10 cellular contexts compared by ENCODE assay signal in genomic region chr4:110108470-110108869, GRCh38.
DNase-seq lines count a peak whose midpoint lies in the region; ATAC-seq and TF ChIP-seq lines count a peak whose summit lies in the region.
"Had no signal": no experiment of that assay in that cellular context is flagged by ENCODE, and none has a peak within 500 bp of the region (broad histone marks: within the 10 kb centered on the region; RNA-seq: fewer than 3 reads in every experiment).

No MANE protein-coding gene starts in this region.

- DNase-seq in NOMO-1 treated with DMSO at 0.1 percent for 48 hours (lab: John Stamatoyannopoulos, UW; ENCODE audit: unreplicated experiment) = peak; percentile 23
- no peak for DNase-seq in NOMO-1 treated with dmso at 0.1 percent for 144 hours (lab: John Stamatoyannopoulos, UW; ENCODE audit: unreplicated experiment)
- DNase-seq in smooth muscle cell (lab: John Stamatoyannopoulos, UW; ENCODE audit: unreplicated experiment) = no peak
- no peak for DNase-seq in NCI-H2029 treated with DMSO at 0.1 percent for 48 hours (lab: John Stamatoyannopoulos, UW)
- DNase-seq in vagina (ENCODE audit: extremely low spot score in 2 of 2) = no peak
- no peak for DNase-seq in GDM1 (lab: John Stamatoyannopoulos, UW)
- DNase-seq: ACHN had no signal

- no peaks in the 10 kb centered on the region for H3K27me3 ChIP-seq in smooth muscle cell (ENCODE audit: low read depth)
- no peaks in the 10 kb centered on the region for H3K27me3 ChIP-seq in vagina

- TF ChIP-seq CTCF in smooth muscle cell (IDR thresholded peaks at IDR 0.05; ENCODE audit: borderline replicate concordance, insufficient read depth, poor library complexity, severe bottlenecking) (no peak), vagina (IDR thresholded peaks at IDR 0.05) (no peak)

- peak overlapping the region; percentile 60 for H3K4me2 ChIP-seq in smooth muscle cell

- no peak for TF ChIP-seq POLR2A in vagina (IDR thresholded peaks at IDR 0.05)

- H3K4me1 ChIP-seq in smooth muscle cell (ENCODE audit: low read depth) = peaks cover 4% of the 10 kb centered on the region
- H3K4me1 ChIP-seq in vagina = peaks cover 12% of the 10 kb centered on the region

- H3K9ac ChIP-seq in smooth muscle cell (ENCODE audit: low read depth) = no peak overlapping the region

- H3K79me2 ChIP-seq in smooth muscle cell (ENCODE audit: low read depth) = no peaks in the 10 kb centered on the region

- WGBS in smooth muscle cell (ENCODE audit: low lambda C conversion rate) = 85% methylated on average over 3 of the region's 3 CpGs

- intact Hi-C loops in vagina (cut with DNase I) = no loop called here

- H3K4me3 ChIP-seq in smooth muscle cell (no peak overlapping the region), vagina (no peak overlapping the region)

- no peaks in the 10 kb centered on the region for H3K9me3 ChIP-seq in smooth muscle cell (replicated peaks; ENCODE audit: low read depth)
- no peaks in the 10 kb centered on the region for H3K9me3 ChIP-seq in vagina

- no peaks in the 10 kb centered on the region for H3F3A ChIP-seq in smooth muscle cell (ENCODE audit: low read depth)

- H2AFZ ChIP-seq in smooth muscle cell (ENCODE audit: low read depth) = no peak overlapping the region

- H4K20me1 ChIP-seq in smooth muscle cell (ENCODE audit: low read depth) = no peaks in the 10 kb centered on the region

- ATAC-seq in HG02610 (IDR thresholded peaks at IDR 0.05; ENCODE audit: unreplicated experiment) (peak; percentile 91), HG03558 (IDR thresholded peaks at IDR 0.05; ENCODE audit: extremely low read depth, unreplicated experiment) (peak; percentile 48)
- ATAC-seq: Panc1 had no signal

- no peaks in the 10 kb centered on the region for H3K36me3 ChIP-seq in smooth muscle cell (ENCODE audit: low read depth)
- no peaks in the 10 kb centered on the region for H3K36me3 ChIP-seq in vagina

- H3K27ac ChIP-seq in smooth muscle cell (ENCODE audit: low read depth) = no peak overlapping the region
- H3K27ac ChIP-seq in vagina = no peak overlapping the region
